Comparison of ENCODE assay signal across 8 cellular contexts in the genomic region with DNA sequence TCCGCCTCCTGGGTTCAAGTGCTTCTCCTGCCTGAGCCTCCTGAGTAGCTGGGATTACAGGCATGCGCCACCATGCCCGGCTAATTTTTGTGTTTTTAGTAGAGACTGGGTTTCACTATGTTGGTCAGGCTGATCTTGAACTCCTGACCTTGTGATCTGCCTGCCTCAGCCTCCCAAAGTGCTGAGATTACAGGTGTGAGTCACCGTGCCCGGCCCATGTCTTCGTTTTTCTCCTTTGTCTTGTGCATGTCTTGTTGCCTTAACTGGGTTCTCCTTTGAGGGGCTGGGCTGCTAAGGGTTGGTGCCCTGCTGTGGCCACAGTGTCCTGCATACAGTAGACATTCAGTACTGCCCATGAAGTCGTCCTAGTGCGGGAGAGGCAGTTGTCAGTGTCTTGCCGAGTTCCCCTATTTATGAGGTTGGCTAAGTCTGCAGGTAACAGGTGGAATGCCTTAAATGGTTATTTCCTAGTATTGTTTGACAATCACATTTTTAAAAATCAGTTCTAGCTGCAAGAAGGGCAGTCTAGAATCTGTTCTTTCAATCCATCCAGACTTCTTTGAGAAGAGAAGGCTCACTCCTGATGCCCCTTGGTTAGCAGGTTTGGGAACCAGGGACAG. TPM values are rescaled to one million over a fixed set of nuclear protein-coding genes. Genes with fewer than 3 reads are reported as not detected.
A peak's percentile ranks its signal among the peaks of the same experiment; 100 is the strongest.
DNase-seq lines count a peak whose midpoint lies in the region; ATAC-seq and TF ChIP-seq lines count a peak whose summit lies in the region.
"Not testable (repeated sequence)": the region's sequence is repeated elsewhere in the genome, so short reads cannot be mapped to it uniquely, and the experiment has no call there.

No MANE protein-coding gene starts in this region.

- H3K4me3 ChIP-seq in CD4-positive, CD25-positive, alpha-beta regulatory T cell (ENCODE audit: low read depth, low read length), result peak overlapping the region; percentile 99
- peak overlapping the region; percentile 62 for H3K4me3 ChIP-seq in SU-DHL-6 (ENCODE audit: insufficient read depth, low read length, poor library complexity, severe bottlenecking)
- H3K4me3 ChIP-seq in endocrine pancreas (ENCODE audit: control insufficient read depth, insufficient read depth, low read length), result peak overlapping the region; percentile 55
- not testable (repeated sequence) for H3K4me3 ChIP-seq in stomach

- POLR2A ChIA-PET in activated CD8-positive, alpha-beta T cell treated with anti-CD3 and anti-CD28 coated beads for 36 hours (lab: Charles Lee), result interaction anchor here (2.4 to 6.6 kb wide), 3 partner anchors 11 to 65 kb away, joined by 5 to 36 read pairs (median 19); no protein-coding TSS in a partner anchor

- H3K27ac ChIP-seq in CD4-positive, CD25-positive, alpha-beta regulatory T cell (ENCODE audit: insufficient read depth, low read length, poor library complexity, severe bottlenecking), result peak overlapping the region; percentile 94
- H3K27ac ChIP-seq in SU-DHL-6 (ENCODE audit: low read depth, low read length) (peak overlapping the region; percentile 95), stomach (peak overlapping the region; percentile 29 to 63 (median 39))

- H4K20me1 ChIP-seq in SU-DHL-6 (ENCODE audit: low read depth, low read length), result peaks cover 51% of the 10 kb centered on the region

- peak overlapping the region; percentile 97 to 98 (median 98) for H3K27ac Mint-ChIP-seq in CD4-positive, CD25-positive, alpha-beta regulatory T cell
- peak overlapping the region; percentile 84 for H3K27ac Mint-ChIP-seq in activated CD8-positive, alpha-beta T cell treated with anti-CD3 and anti-CD28 coated beads for 36 hours
- peak overlapping the region; percentile 88 to 95 for H3K27ac Mint-ChIP-seq in activated naive CD4-positive, alpha-beta T cell treated with anti-CD3 and anti-CD28 coated beads, Interleukin-2, amount 50 U/mL, for 72 hours
- not testable (repeated sequence) for H3K27ac Mint-ChIP-seq in neural crest cell (ENCODE audit: unreplicated experiment)

- H3K4me2 ChIP-seq in SU-DHL-6 (ENCODE audit: low read depth, low read length, poor library complexity, severe bottlenecking), result peak overlapping the region; percentile 99

- CTCF ChIA-PET in activated CD8-positive, alpha-beta T cell treated with anti-CD3 and anti-CD28 coated beads for 36 hours (lab: Charles Lee), result interaction anchor here (1.3 kb wide), 1 partner anchor 38 kb away, joined by 3 read pairs; no protein-coding TSS in a partner anchor

- not testable (repeated sequence) for H3K9me3 Mint-ChIP-seq in CD4-positive, CD25-positive, alpha-beta regulatory T cell; activated CD8-positive, alpha-beta T cell treated with anti-CD3 and anti-CD28 coated beads for 36 hours; activated naive CD4-positive, alpha-beta T cell treated with anti-CD3 and anti-CD28 coated beads, Interleukin-2, amount 50 U/mL, for 72 hours; neural crest cell

- peaks cover 35% of the 10 kb centered on the region for H3K36me3 Mint-ChIP-seq in CD4-positive, CD25-positive, alpha-beta regulatory T cell
- H3K36me3 Mint-ChIP-seq in activated CD8-positive, alpha-beta T cell treated with anti-CD3 and anti-CD28 coated beads for 36 hours (ENCODE audit: low read depth), result peaks cover 82% of the 10 kb centered on the region
- peaks cover 46 to 59% of the 10 kb centered on the region in 2 donors for H3K36me3 Mint-ChIP-seq in activated naive CD4-positive, alpha-beta T cell treated with anti-CD3 and anti-CD28 coated beads, Interleukin-2, amount 50 U/mL, for 72 hours
- peaks cover 12% of the 10 kb centered on the region for H3K36me3 Mint-ChIP-seq in neural crest cell (ENCODE audit: low read depth)

- peaks cover 69% of the 10 kb centered on the region for H3K4me1 ChIP-seq in CD4-positive, CD25-positive, alpha-beta regulatory T cell (ENCODE audit: control insufficient read depth, insufficient read depth, low read length, poor library complexity, severe bottlenecking)
- H3K4me1 ChIP-seq in endocrine pancreas (ENCODE audit: control insufficient read depth, insufficient read depth, low read length) (peaks cover 11% of the 10 kb centered on the region), stomach (peaks cover 19 to 56% (median 48%) of the 10 kb centered on the region in 4 donors)

- H3K27me3 Mint-ChIP-seq in CD4-positive, CD25-positive, alpha-beta regulatory T cell; activated CD8-positive, alpha-beta T cell treated with anti-CD3 and anti-CD28 coated beads for 36 hours; neural crest cell (ENCODE audit: low read depth): not testable (repeated sequence)

- TF ChIP-seq EP300 in stomach (IDR thresholded peaks at IDR 0.05), result not testable (repeated sequence)

- H3K79me2 ChIP-seq in SU-DHL-6 (ENCODE audit: insufficient read depth, low read length), result peaks cover 97% of the 10 kb centered on the region

- not testable (repeated sequence) for ATAC-seq in CD4-positive, CD25-positive, alpha-beta regulatory T cell (ENCODE audit: low read depth in 2 of 2); activated CD8-positive, alpha-beta T cell treated with anti-CD3 and anti-CD28 coated beads for 36 hours; activated naive CD4-positive, alpha-beta T cell treated with anti-CD3 and anti-CD28 coated beads, Interleukin-2, amount 50 U/mL, for 72 hours

- intact Hi-C loops in activated CD8-positive, alpha-beta T cell treated with anti-CD3 and anti-CD28 coated beads for 36 hours (cut with micrococcal nuclease), result loop anchor here (2.0 kb wide), 1 partner anchor 18 kb away; no protein-coding TSS in a partner anchor
- intact Hi-C loops in stomach (cut with DNase I; ENCODE audit: low total_unique reads), result not testable (repeated sequence)

- H2AFZ ChIP-seq in SU-DHL-6 (ENCODE audit: low read depth, low read length, severe bottlenecking), result not testable (repeated sequence)

- peaks cover 27% of the 10 kb centered on the region for H3K36me3 ChIP-seq in CD4-positive, CD25-positive, alpha-beta regulatory T cell (ENCODE audit: control insufficient read depth, insufficient read depth, low read length)
- H3K36me3 ChIP-seq in SU-DHL-6 (ENCODE audit: low read length) (peaks cover 46% of the 10 kb centered on the region), stomach (peaks cover 5 to 25% (median 21%) of the 10 kb centered on the region in 4 donors)
- H3K36me3 ChIP-seq in endocrine pancreas (ENCODE audit: control insufficient read depth, insufficient read depth, low read length), result not testable (repeated sequence)

- H3K9me2 ChIP-seq in SU-DHL-6 (replicated peaks; ENCODE audit: insufficient read depth, low read length), result not testable (repeated sequence)

- DNase-seq in CD4-positive, CD25-positive, alpha-beta regulatory T cell; activated naive CD4-positive, alpha-beta T cell treated with anti-CD3 and anti-CD28 coated beads, Interleukin-2, amount 50 U/mL, for 72 hours (ENCODE audit: low spot score in 2 of 2); neural crest cell (ENCODE audit: low read depth, low spot score); stomach: not testable (repeated sequence)
- DNase-seq in activated CD8-positive, alpha-beta T cell treated with anti-CD3 and anti-CD28 coated beads for 36 hours, result peak; percentile 52

- TF ChIP-seq CTCF in SU-DHL-6 (IDR thresholded peaks at IDR 0.05; ENCODE audit: insufficient read depth, low read length, poor library complexity, severe bottlenecking); activated CD8-positive, alpha-beta T cell treated with anti-CD3 and anti-CD28 coated beads for 36 hours (IDR thresholded peaks at IDR 0.05); neural crest cell (conservative IDR thresholded peaks at IDR 0.05); stomach (IDR thresholded peaks at IDR 0.05): not testable (repeated sequence)

- H3K9ac ChIP-seq in SU-DHL-6 (ENCODE audit: low read length), result peak overlapping the region; percentile 98
- H3K9ac ChIP-seq in endocrine pancreas (ENCODE audit: control insufficient read depth, insufficient read depth, low read length), result not testable (repeated sequence)

- peak overlapping the region; percentile 96 to 98 (median 97) for H3K4me3 Mint-ChIP-seq in CD4-positive, CD25-positive, alpha-beta regulatory T cell
- peak overlapping the region; percentile 98 for H3K4me3 Mint-ChIP-seq in activated CD8-positive, alpha-beta T cell treated with anti-CD3 and anti-CD28 coated beads for 36 hours
- H3K4me3 Mint-ChIP-seq in neural crest cell, result peak overlapping the region; percentile 1

- H3K27me3 ChIP-seq in CD4-positive, CD25-positive, alpha-beta regulatory T cell (ENCODE audit: control insufficient read depth, insufficient read depth, low read length); SU-DHL-6 (ENCODE audit: low read length); endocrine pancreas (ENCODE audit: control insufficient read depth, insufficient read depth, low read length); stomach: not testable (repeated sequence)

- peak; percentile 32 for TF ChIP-seq POLR2A in GM19193 (IDR thresholded peaks at IDR 0.05; ENCODE audit: extremely low read depth, insufficient read depth, insufficient read length)
- not testable (repeated sequence) for TF ChIP-seq POLR2A in stomach (IDR thresholded peaks at IDR 0.05)

- H3F3A ChIP-seq in SU-DHL-6 (ENCODE audit: insufficient read depth), result peaks cover 60% of the 10 kb centered on the region

- peaks cover 34 to 76% (median 62%) of the 10 kb centered on the region in 4 donors for H3K4me1 Mint-ChIP-seq in CD4-positive, CD25-positive, alpha-beta regulatory T cell
- H3K4me1 Mint-ChIP-seq in activated CD8-positive, alpha-beta T cell treated with anti-CD3 and anti-CD28 coated beads for 36 hours (ENCODE audit: low read depth), result peaks cover 62% of the 10 kb centered on the region
- H3K4me1 Mint-ChIP-seq in neural crest cell, result peaks cover 34% of the 10 kb centered on the region

- H3K9me3 ChIP-seq in CD4-positive, CD25-positive, alpha-beta regulatory T cell (ENCODE audit: control insufficient read depth in 2 of 2, low read length in 2 of 2); SU-DHL-6 (ENCODE audit: insufficient read depth, low read length); endocrine pancreas (ENCODE audit: control insufficient read depth, low read length); stomach: not testable (repeated sequence)

- WGBS in stomach, 5 donors, result 73 to 87% (median 84%) methylated on average over 9 of the region's 9 CpGs

RNA-seq across cellular contexts. Expression of gene TMEM131L, which starts 5.0 kb away (rescaled TPM):
- total RNA-seq in CD4-positive, CD25-positive, alpha-beta regulatory T cell, result 86.4 TPM
- 10 to 100 TPM; 35.5 to 48.4 (median 40.1) TPM for polyA plus RNA-seq in CD4-positive, CD25-positive, alpha-beta regulatory T cell
- 10 to 100 TPM; 51.7 to 52.4 TPM for total RNA-seq in activated CD8-positive, alpha-beta T cell treated with anti-CD3 and anti-CD28 coated beads for 36 hours
- 10 to 100 TPM; 44.8 to 47.7 TPM for total RNA-seq in activated naive CD4-positive, alpha-beta T cell treated with anti-CD3 and anti-CD28 coated beads, Interleukin-2, amount 50 U/mL, for 72 hours
- 36.1 and 36.6 TPM in 2 replicates for total RNA-seq in neural crest cell
- total RNA-seq in stomach, result 10 to 100 TPM; 12.9 to 40.0 (median 19.1) TPM
- 1 to 10 TPM; 2.4 to 4.4 (median 2.7) TPM for polyA plus RNA-seq in stomach

Comparison
In these comparisons a context has a peak if more than half of its experiments do, and no peak if none do; other contexts are left out.
1. H3K27ac ChIP-seq: peak in every context shown above with its lines; median percentile 95 in SU-DHL-6; 94 in CD4-positive, CD25-positive, alpha-beta regulatory T cell; 39 in stomach.
2. H3K4me3 Mint-ChIP-seq: peak in every context shown above with its lines; median percentile 98 in activated CD8-positive, alpha-beta T cell treated with anti-CD3 and anti-CD28 coated beads for 36 hours; 97 in CD4-positive, CD25-positive, alpha-beta regulatory T cell; 1 in neural crest cell.